Comparison of ENCODE assay signal across 24 cellular contexts in the genomic region with DNA sequence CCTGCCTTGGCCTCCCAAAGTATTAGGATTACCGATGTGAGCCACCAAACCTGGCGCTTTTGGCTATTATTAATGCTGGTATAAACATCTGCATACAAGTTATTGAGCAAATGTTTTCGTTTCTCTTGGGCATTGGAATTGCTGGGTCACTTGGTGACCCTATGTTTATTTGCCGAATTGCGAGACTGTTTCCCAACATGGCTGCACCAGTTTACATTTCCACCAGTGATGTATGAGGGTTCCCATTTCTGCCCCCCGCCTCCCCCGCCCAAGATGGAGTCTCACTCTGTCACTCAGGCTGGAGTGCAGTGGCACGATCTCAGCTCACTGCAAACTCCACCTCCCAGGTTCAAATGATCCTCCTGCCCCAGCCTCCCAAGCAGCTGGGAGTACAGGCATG.
"Had no signal": no experiment of that assay in that cellular context is flagged by ENCODE, and none has a peak within 500 bp of the region (broad histone marks: within the 10 kb centered on the region; RNA-seq: fewer than 3 reads in every experiment).

No MANE protein-coding gene starts in this region.

- DNase-seq: dermis blood vessel endothelial cell; esophagus squamous epithelium; foreskin fibroblast; glutamatergic neuron; islet precursor cell; left ventricle myocardium inferior; mesenchymal stem cell; midbrain; retina; spleen; stimulated activated CD4-positive, alpha-beta T cell treated with anti-CD3 and anti-CD28 coated beads, Interleukin-15, amount 100 ng/mL, for 24 hours; stimulated activated CD4-positive, alpha-beta T cell treated with anti-CD3 and anti-CD28 coated beads, Interleukin-1b, Interleukin-23, amount 100 ng/mL, for 48 hours; stimulated activated CD4-positive, alpha-beta T cell treated with anti-CD3 and anti-CD28 coated beads, Interleukin-4, amount 100 ng/mL, for 24 hours; stomach; transverse colon had no signal

- H3K4me1 ChIP-seq: esophagus squamous epithelium, gastroesophageal sphincter, left ventricle myocardium inferior, prostate gland, spleen, transverse colon had no signal

- H3K27ac ChIP-seq: esophagus squamous epithelium, gastroesophageal sphincter, left ventricle myocardium inferior, parathyroid adenoma, prostate gland, spleen, stomach, thoracic aorta, transverse colon had no signal

- H3K9me3 ChIP-seq: esophagus squamous epithelium, gastroesophageal sphincter, left ventricle myocardium inferior, prostate gland, spleen, stomach, thoracic aorta, transverse colon had no signal

- H3K27me3 Mint-ChIP-seq: natural killer cell treated with Interleukin-12 subunit alpha and Interleukin-12 subunit beta and Interleukin-15 and Interleukin-18, amount 100 ng/mL, for 72 hours; stimulated activated memory B cell treated with anti-CD40 and anti-IgM and Interleukin-4, amounts not matched to agents 10 μg/mL and 1 μg/mL and 100 μg/mL, for 72 hours had no signal

- H3K4me1 Mint-ChIP-seq: stimulated activated memory B cell treated with anti-CD40 and anti-IgM and Interleukin-4, amounts not matched to agents 10 μg/mL and 1 μg/mL and 100 μg/mL, for 72 hours had no signal

- FAIRE-seq: colon had no signal

- H3K4me3 Mint-ChIP-seq: natural killer cell treated with Interleukin-12 subunit alpha and Interleukin-12 subunit beta and Interleukin-15 and Interleukin-18, amount 100 ng/mL, for 72 hours; stimulated activated memory B cell treated with anti-CD40 and anti-IgM and Interleukin-4, amounts not matched to agents 10 μg/mL and 1 μg/mL and 100 μg/mL, for 72 hours had no signal

- H3K9ac ChIP-seq: parathyroid adenoma had no signal

- H3K4me3 ChIP-seq: esophagus squamous epithelium, gastroesophageal sphincter, left ventricle myocardium inferior, lung, prostate gland, spleen, stomach, thoracic aorta, transverse colon had no signal

- ATAC-seq: gastroesophageal sphincter; sciatic nerve; stimulated activated memory B cell treated with anti-CD40 and anti-IgM and Interleukin-4, amounts not matched to agents 10 μg/mL and 1 μg/mL and 100 μg/mL, for 72 hours had no signal

- H3K27ac Mint-ChIP-seq: natural killer cell treated with Interleukin-12 subunit alpha and Interleukin-12 subunit beta and Interleukin-15 and Interleukin-18, amount 100 ng/mL, for 72 hours; stimulated activated memory B cell treated with anti-CD40 and anti-IgM and Interleukin-4, amounts not matched to agents 10 μg/mL and 1 μg/mL and 100 μg/mL, for 72 hours had no signal

- H3K9me3 Mint-ChIP-seq: natural killer cell treated with Interleukin-12 subunit alpha and Interleukin-12 subunit beta and Interleukin-15 and Interleukin-18, amount 100 ng/mL, for 72 hours; stimulated activated memory B cell treated with anti-CD40 and anti-IgM and Interleukin-4, amounts not matched to agents 10 μg/mL and 1 μg/mL and 100 μg/mL, for 72 hours had no signal

- H3K27me3 ChIP-seq: esophagus squamous epithelium, gastroesophageal sphincter, spleen, stomach, transverse colon had no signal
